In genomic region chr12:21775130-21775920, GRCh38 we compare ENCODE assay signal across 10 cellular contexts. TPM values are rescaled to one million over a fixed set of nuclear protein-coding genes. Genes with fewer than 3 reads are reported as not detected.
A peak's percentile ranks its signal among the peaks of the same experiment; 100 is the strongest.
DNase-seq lines count a peak whose midpoint lies in the region; ATAC-seq and TF ChIP-seq lines count a peak whose summit lies in the region.
"Had no signal": no experiment of that assay in that cellular context is flagged by ENCODE, and none has a peak within 500 bp of the region (broad histone marks: within the 10 kb centered on the region; RNA-seq: fewer than 3 reads in every experiment).

No MANE protein-coding gene starts in this region.

- no peaks in the 10 kb centered on the region for H3K36me3 Mint-ChIP-seq in activated CD4-positive, alpha-beta memory T cell treated with anti-CD3 and anti-CD28 coated beads for 36 hours

- no peak overlapping the region for H3K4me3 Mint-ChIP-seq in activated CD4-positive, alpha-beta memory T cell treated with anti-CD3 and anti-CD28 coated beads for 36 hours

- TF ChIP-seq CTCF in left lung (IDR thresholded peaks at IDR 0.05) = no peak
- no peak for TF ChIP-seq CTCF in spleen (IDR thresholded peaks at IDR 0.05 in 8 of 11, conservative IDR thresholded peaks at IDR 0.05 in 3 of 11)
- no peak for TF ChIP-seq CTCF in GM20000 (IDR thresholded peaks at IDR 0.05; ENCODE audit: extremely low read depth, missing control alignments)

- H3K36me3 ChIP-seq in HUES6 (ENCODE audit: control insufficient read depth, insufficient read depth, low read length) = no peaks in the 10 kb centered on the region
- no peaks in the 10 kb centered on the region for H3K36me3 ChIP-seq in left lung
- no peaks in the 10 kb centered on the region for H3K36me3 ChIP-seq in spleen

- H3K4me1 ChIP-seq in HUES6 (ENCODE audit: control insufficient read depth, insufficient read depth, low read length) (peaks cover 8% of the 10 kb centered on the region; the same call in 1 of the 2 replicates), left lung (peaks cover 0 to 3% of the 10 kb centered on the region in 2 donors), spleen (peaks cover 0 to 22% (median 9%) of the 10 kb centered on the region in 6 donors)

- intact Hi-C loops in left lung (cut with DNase I) = no loop called here
- intact Hi-C loops in spleen (cut with DNase I; ENCODE audit: low total_unique reads) = no loop called here
- intact Hi-C loops in activated CD4-positive, alpha-beta memory T cell treated with anti-CD3 and anti-CD28 coated beads for 36 hours (cut with micrococcal nuclease) = no loop called here

- H3K27me3 ChIP-seq in HUES6 (ENCODE audit: control insufficient read depth, insufficient read depth, low read length) = peaks cover 34% of the 10 kb centered on the region
- H3K27me3 ChIP-seq in left lung = peaks cover 0 to 51% of the 10 kb centered on the region in 2 donors
- H3K27me3 ChIP-seq in spleen (replicated peaks in 1 of 7) = peaks cover 0 to 56% (median 30%) of the 10 kb centered on the region in 7 donors

- CTCF ChIA-PET in activated CD4-positive, alpha-beta memory T cell treated with anti-CD3 and anti-CD28 coated beads for 36 hours (lab: Charles Lee) = no interaction called here

- no peak overlapping the region for H3K27ac ChIP-seq in HUES6 (ENCODE audit: low read depth, low read length)
- H3K27ac ChIP-seq in caudate nucleus (ENCODE audit: low read depth, low read length) = peak overlapping the region; percentile 54
- peak overlapping the region; percentile 77 to 86 for H3K27ac ChIP-seq in left lung
- H3K27ac ChIP-seq in spleen = peak overlapping the region in 7 of 8 donors; percentile 11 to 80 (median 67)

- no peak overlapping the region for H3K27ac Mint-ChIP-seq in activated CD4-positive, alpha-beta memory T cell treated with anti-CD3 and anti-CD28 coated beads for 36 hours

- TF ChIP-seq POLR2A in spleen (IDR thresholded peaks at IDR 0.05) = no peak

- H3K4me3 ChIP-seq in HUES6 (ENCODE audit: low read depth, low read length) (peak overlapping the region; percentile 74), left lung (peak overlapping the region; percentile 44 to 49), spleen (peak overlapping the region in 6 of 8 donors; percentile 32 to 64 (median 34))

- peak; percentile 9 for ATAC-seq in left lung

- POLR2A ChIA-PET in activated CD4-positive, alpha-beta memory T cell treated with anti-CD3 and anti-CD28 coated beads for 36 hours (lab: Charles Lee) = interaction anchor here (0.7 kb wide), 1 partner anchor 603 kb away, joined by 3 read pairs; no protein-coding TSS in a partner anchor

- H3K27me3 Mint-ChIP-seq in activated CD4-positive, alpha-beta memory T cell treated with anti-CD3 and anti-CD28 coated beads for 36 hours = peaks cover 40% of the 10 kb centered on the region

- H3K9me3 ChIP-seq in HUES6 (ENCODE audit: control insufficient read depth, insufficient read depth, low read depth, low read length) (no peaks in the 10 kb centered on the region), left lung (no peaks in the 10 kb centered on the region), spleen (no peaks in the 10 kb centered on the region)

- H3K9ac ChIP-seq in HUES6 (ENCODE audit: low read length) = no peak overlapping the region

- no peaks in the 10 kb centered on the region for H3K9me3 Mint-ChIP-seq in activated CD4-positive, alpha-beta memory T cell treated with anti-CD3 and anti-CD28 coated beads for 36 hours

- 21 to 28% (median 27%) methylated on average over 14 of the region's 14 CpGs for WGBS in spleen, 5 donors

- H3K4me1 Mint-ChIP-seq in activated CD4-positive, alpha-beta memory T cell treated with anti-CD3 and anti-CD28 coated beads for 36 hours (ENCODE audit: low read depth) = peaks cover 10% of the 10 kb centered on the region

- DNase-seq in caudate nucleus (lab: John Stamatoyannopoulos, UW) (no peak), left lung (no peak), spleen (no peak), dedifferentiated amniotic fluid mesenchymal stem cell (ENCODE audit: extremely low spot score) (no peak), GM20000 (ENCODE audit: low spot score) (no peak), activated gamma-delta T cell treated with Interleukin-2 at 50 U/mL for 16 hours (no peak)
- DNase-seq in activated CD4-positive, alpha-beta memory T cell treated with anti-CD3 and anti-CD28 coated beads for 36 hours = no peak
- DNase-seq: activated gamma-delta T cell had no signal

RNA-seq across cellular contexts. Expression of gene KCNJ8, which starts 0.8 kb away (rescaled TPM):
- total RNA-seq in left lung (10 to 100 TPM; 14.3 to 20.8 TPM), spleen (10 to 100 TPM in 4 of 7 donors, 1 to 10 TPM in 3; 4.5 to 19.3 (median 11.2) TPM)
- 1 to 10 TPM; 1.6 to 2.2 (median 2.2) TPM for polyA plus RNA-seq in spleen
- not detected for total RNA-seq in activated CD4-positive, alpha-beta memory T cell treated with anti-CD3 and anti-CD28 coated beads for 36 hours
- total RNA-seq: M059J had no signal

Comparison
In these comparisons a context has a peak if more than half of its experiments do, and no peak if none do; other contexts are left out.
1. RNA of gene KCNJ8, which starts 0.8 kb away (total RNA-seq): 14.3 to 20.8 TPM in left lung and 4.5 to 19.3 TPM in spleen; not detected in activated CD4-positive, alpha-beta memory T cell treated with anti-CD3 and anti-CD28 coated beads for 36 hours; every median in the first group is over 4 times any median in the second.
2. Peak in every context shown above with its lines, with median percentiles within 50 percentile points of each other: H3K4me3 ChIP-seq.